25 cellular contexts compared by ENCODE assay signal in the genomic region with DNA sequence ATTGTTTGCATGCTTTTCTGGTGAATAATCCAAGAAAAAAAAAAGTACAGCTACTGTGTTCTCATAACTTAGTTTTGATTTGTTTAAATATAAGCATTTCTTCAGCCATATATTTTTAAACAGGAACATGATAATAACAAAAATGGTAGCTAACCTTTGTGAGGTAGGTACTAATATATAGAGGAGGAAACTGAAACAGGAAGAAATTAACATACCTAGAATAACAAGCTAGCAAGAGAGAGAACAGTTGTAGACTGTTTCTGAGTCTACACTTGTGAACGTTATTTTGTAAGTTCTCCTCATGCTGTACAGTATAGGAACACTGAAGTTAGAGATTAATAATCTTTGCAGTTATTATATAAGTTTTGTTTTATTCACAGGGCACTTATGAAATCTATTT.
"Had no signal": no experiment of that assay in that cellular context is flagged by ENCODE, and none has a peak within 500 bp of the region (broad histone marks: within the 10 kb centered on the region; RNA-seq: fewer than 3 reads in every experiment).

No MANE protein-coding gene starts in this region.

- H3K27ac ChIP-seq: body of pancreas, cardiac muscle cell, lower lobe of right lung, thoracic aorta, vagina, VCaP had no signal

- H3K4me1 ChIP-seq: body of pancreas, lower lobe of right lung, vagina had no signal

- H3K4me3 Mint-ChIP-seq: activated CD8-positive, alpha-beta T cell treated with anti-CD3 and anti-CD28 coated beads, Interleukin-2, amount 10 ng/mL, durations not matched to agents 7 days and 5 days; activated naive CD4-positive, alpha-beta T cell treated with anti-CD3 and anti-CD28 coated beads, Interleukin-2, amount 50 U/mL, for 24 hours; dendritic cell treated with granulocyte-macrophage colony-stimulating factor and Interleukin-4, amounts not matched to agents 40 ng/mL and 50 ng/mL, for 4 days; natural killer cell; type B pancreatic cell had no signal

- ATAC-seq: activated CD8-positive, alpha-beta T cell treated with anti-CD3 and anti-CD28 coated beads, Interleukin-2, amount 10 ng/mL, durations not matched to agents 7 days and 5 days; body of pancreas; left lobe of liver; lower lobe of right lung; natural killer cell had no signal

- H3K36me3 ChIP-seq: cardiac muscle cell, vagina had no signal

- H3K9me3 ChIP-seq: body of pancreas, lower lobe of right lung, thoracic aorta, vagina had no signal

- H3K27ac Mint-ChIP-seq: activated CD8-positive, alpha-beta T cell treated with anti-CD3 and anti-CD28 coated beads, Interleukin-2, amount 10 ng/mL, durations not matched to agents 7 days and 5 days; activated naive CD4-positive, alpha-beta T cell treated with anti-CD3 and anti-CD28 coated beads, Interleukin-2, amount 50 U/mL, for 24 hours; dendritic cell treated with granulocyte-macrophage colony-stimulating factor and Interleukin-4, amounts not matched to agents 40 ng/mL and 50 ng/mL, for 4 days; natural killer cell; progenitor cell of endocrine pancreas; type B pancreatic cell had no signal

- H3K9me3 Mint-ChIP-seq: activated naive CD4-positive, alpha-beta T cell treated with anti-CD3 and anti-CD28 coated beads, Interleukin-2, amount 50 U/mL, for 24 hours; dendritic cell treated with granulocyte-macrophage colony-stimulating factor and Interleukin-4, amounts not matched to agents 40 ng/mL and 50 ng/mL, for 4 days; natural killer cell; type B pancreatic cell had no signal

- DNase-seq: activated CD4-positive, alpha-beta T cell treated with anti-CD3 and anti-CD28 coated beads for 1 hour; activated CD4-positive, alpha-beta T cell treated with anti-CD3 and anti-CD28 coated beads, Interleukin-2, amount 50 U/mL, for 1 hour; activated CD8-positive, alpha-beta T cell treated with anti-CD3 and anti-CD28 coated beads, Interleukin-2, amount 10 ng/mL, durations not matched to agents 7 days and 5 days; activated gamma-delta T cell treated with Interleukin-2 at 50 U/mL for 16 hours; activated T-cell treated with anti-CD3 and anti-CD28 coated beads, Interleukin-2, amount 50 U/mL, for 1 hour; anterior cingulate cortex; body of pancreas; effector CD4-positive, alpha-beta T cell; erythroblast; foreskin fibroblast; lower lobe of right lung; natural killer cell; retina; stimulated activated CD4-positive, alpha-beta T cell treated with anti-CD3 and anti-CD28 coated beads, Interleukin-2, amount 100 ng/mL, for 48 hours; stimulated activated naive CD4-positive, alpha-beta T cell treated with Interleukin-2 at 50 U/mL for 16 hours had no signal

- H3K36me3 Mint-ChIP-seq: natural killer cell had no signal

- H3K4me3 ChIP-seq: body of pancreas, cardiac muscle cell, lower lobe of right lung, thoracic aorta, vagina had no signal

- H3K27me3 ChIP-seq: body of pancreas, cardiac muscle cell, vagina had no signal

- H3K27me3 Mint-ChIP-seq: activated naive CD4-positive, alpha-beta T cell treated with anti-CD3 and anti-CD28 coated beads, Interleukin-2, amount 50 U/mL, for 24 hours; dendritic cell treated with granulocyte-macrophage colony-stimulating factor and Interleukin-4, amounts not matched to agents 40 ng/mL and 50 ng/mL, for 4 days; progenitor cell of endocrine pancreas; type B pancreatic cell had no signal

- FAIRE-seq: endometrium had no signal
